In the genomic region with DNA sequence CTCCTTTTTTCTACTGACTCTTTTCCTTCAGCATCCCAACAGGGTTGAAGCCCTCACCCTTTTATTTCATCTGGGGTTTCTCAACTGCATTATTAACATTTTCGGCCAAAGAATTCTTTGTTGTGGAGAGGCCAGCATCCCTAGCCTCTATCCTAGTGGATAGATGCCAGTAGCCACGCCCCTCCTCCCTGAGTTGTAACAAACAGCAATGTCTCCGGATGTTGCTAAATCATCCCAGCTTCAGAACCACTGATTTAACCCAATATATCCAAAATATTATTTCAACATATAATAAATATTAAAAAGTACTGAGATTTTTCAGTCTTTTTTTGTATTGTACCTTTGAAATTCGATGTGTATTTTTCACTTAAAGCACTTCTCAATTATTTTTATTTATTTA, we compare ENCODE assay signal across 2 cellular contexts.
TF ChIP-seq lines count a peak whose summit lies in the region.

No MANE protein-coding gene starts in this region.

TF ChIP-seq in GM23338, 12 proteins besides CTCF, POLR2A, EP300 and RAD21 (continues in another document):
- TF ChIP-seq STAT1 (IDR thresholded peaks at IDR 0.05; ENCODE audit: unreplicated experiment) (no peak), ZNF114 (CRISPR knock-in tag; IDR thresholded peaks at IDR 0.05) (no peak), EZH2phosphoT487 (IDR thresholded peaks at IDR 0.05; ENCODE audit: unreplicated experiment) (no peak), EZH2 (IDR thresholded peaks at IDR 0.05; ENCODE audit: low read depth, unreplicated experiment) (no peak), ZNF331 (CRISPR knock-in tag; IDR thresholded peaks at IDR 0.05; ENCODE audit: low read depth) (no peak), POLR2AphosphoS5 (IDR thresholded peaks at IDR 0.05; ENCODE audit: low read depth) (no peak), CREB1 (CRISPR knock-in tag; IDR thresholded peaks at IDR 0.05; ENCODE audit: low read depth) (no peak)
- TF ChIP-seq, protein P1, sequence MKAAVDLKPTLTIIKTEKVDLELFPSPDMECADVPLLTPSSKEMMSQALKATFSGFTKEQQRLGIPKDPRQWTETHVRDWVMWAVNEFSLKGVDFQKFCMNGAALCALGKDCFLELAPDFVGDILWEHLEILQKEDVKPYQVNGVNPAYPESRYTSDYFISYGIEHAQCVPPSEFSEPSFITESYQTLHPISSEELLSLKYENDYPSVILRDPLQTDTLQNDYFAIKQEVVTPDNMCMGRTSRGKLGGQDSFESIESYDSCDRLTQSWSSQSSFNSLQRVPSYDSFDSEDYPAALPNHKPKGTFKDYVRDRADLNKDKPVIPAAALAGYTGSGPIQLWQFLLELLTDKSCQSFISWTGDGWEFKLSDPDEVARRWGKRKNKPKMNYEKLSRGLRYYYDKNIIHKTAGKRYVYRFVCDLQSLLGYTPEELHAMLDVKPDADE (IDR thresholded peaks at IDR 0.05): no peak
- TF ChIP-seq, protein P2, sequence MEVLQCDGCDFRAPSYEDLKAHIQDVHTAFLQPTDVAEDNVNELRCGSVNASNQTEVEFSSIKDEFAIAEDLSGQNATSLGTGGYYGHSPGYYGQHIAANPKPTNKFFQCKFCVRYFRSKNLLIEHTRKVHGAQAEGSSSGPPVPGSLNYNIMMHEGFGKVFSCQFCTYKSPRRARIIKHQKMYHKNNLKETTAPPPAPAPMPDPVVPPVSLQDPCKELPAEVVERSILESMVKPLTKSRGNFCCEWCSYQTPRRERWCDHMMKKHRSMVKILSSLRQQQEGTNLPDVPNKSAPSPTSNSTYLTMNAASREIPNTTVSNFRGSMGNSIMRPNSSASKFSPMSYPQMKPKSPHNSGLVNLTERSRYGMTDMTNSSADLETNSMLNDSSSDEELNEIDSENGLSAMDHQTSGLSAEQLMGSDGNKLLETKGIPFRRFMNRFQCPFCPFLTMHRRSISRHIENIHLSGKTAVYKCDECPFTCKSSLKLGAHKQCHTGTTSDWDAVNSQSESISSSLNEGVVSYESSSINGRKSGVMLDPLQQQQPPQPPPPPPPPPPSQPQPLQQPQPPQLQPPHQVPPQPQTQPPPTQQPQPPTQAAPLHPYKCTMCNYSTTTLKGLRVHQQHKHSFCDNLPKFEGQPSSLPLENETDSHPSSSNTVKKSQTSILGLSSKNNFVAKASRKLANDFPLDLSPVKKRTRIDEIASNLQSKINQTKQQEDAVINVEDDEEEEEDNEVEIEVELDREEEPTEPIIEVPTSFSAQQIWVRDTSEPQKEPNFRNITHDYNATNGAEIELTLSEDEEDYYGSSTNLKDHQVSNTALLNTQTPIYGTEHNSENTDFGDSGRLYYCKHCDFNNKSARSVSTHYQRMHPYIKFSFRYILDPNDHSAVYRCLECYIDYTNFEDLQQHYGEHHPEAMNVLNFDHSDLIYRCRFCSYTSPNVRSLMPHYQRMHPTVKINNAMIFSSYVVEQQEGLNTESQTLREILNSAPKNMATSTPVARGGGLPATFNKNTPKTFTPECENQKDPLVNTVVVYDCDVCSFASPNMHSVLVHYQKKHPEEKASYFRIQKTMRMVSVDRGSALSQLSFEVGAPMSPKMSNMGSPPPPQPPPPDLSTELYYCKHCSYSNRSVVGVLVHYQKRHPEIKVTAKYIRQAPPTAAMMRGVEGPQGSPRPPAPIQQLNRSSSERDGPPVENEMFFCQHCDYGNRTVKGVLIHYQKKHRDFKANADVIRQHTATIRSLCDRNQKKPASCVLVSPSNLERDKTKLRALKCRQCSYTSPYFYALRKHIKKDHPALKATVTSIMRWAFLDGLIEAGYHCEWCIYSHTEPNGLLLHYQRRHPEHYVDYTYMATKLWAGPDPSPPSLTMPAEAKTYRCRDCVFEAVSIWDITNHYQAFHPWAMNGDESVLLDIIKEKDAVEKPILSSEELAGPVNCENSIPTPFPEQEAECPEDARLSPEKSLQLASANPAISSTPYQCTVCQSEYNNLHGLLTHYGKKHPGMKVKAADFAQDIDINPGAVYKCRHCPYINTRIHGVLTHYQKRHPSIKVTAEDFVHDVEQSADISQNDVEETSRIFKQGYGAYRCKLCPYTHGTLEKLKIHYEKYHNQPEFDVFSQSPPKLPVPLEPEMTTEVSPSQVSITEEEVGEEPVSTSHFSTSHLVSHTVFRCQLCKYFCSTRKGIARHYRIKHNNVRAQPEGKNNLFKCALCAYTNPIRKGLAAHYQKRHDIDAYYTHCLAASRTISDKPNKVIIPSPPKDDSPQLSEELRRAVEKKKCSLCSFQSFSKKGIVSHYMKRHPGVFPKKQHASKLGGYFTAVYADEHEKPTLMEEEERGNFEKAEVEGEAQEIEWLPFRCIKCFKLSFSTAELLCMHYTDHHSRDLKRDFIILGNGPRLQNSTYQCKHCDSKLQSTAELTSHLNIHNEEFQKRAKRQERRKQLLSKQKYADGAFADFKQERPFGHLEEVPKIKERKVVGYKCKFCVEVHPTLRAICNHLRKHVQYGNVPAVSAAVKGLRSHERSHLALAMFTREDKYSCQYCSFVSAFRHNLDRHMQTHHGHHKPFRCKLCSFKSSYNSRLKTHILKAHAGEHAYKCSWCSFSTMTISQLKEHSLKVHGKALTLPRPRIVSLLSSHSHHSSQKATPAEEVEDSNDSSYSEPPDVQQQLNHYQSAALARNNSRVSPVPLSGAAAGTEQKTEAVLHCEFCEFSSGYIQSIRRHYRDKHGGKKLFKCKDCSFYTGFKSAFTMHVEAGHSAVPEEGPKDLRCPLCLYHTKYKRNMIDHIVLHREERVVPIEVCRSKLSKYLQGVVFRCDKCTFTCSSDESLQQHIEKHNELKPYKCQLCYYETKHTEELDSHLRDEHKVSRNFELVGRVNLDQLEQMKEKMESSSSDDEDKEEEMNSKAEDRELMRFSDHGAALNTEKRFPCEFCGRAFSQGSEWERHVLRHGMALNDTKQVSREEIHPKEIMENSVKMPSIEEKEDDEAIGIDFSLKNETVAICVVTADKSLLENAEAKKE (CRISPR knock-in tag; IDR thresholded peaks at IDR 0.05): no peak
- TF ChIP-seq, protein P3, sequence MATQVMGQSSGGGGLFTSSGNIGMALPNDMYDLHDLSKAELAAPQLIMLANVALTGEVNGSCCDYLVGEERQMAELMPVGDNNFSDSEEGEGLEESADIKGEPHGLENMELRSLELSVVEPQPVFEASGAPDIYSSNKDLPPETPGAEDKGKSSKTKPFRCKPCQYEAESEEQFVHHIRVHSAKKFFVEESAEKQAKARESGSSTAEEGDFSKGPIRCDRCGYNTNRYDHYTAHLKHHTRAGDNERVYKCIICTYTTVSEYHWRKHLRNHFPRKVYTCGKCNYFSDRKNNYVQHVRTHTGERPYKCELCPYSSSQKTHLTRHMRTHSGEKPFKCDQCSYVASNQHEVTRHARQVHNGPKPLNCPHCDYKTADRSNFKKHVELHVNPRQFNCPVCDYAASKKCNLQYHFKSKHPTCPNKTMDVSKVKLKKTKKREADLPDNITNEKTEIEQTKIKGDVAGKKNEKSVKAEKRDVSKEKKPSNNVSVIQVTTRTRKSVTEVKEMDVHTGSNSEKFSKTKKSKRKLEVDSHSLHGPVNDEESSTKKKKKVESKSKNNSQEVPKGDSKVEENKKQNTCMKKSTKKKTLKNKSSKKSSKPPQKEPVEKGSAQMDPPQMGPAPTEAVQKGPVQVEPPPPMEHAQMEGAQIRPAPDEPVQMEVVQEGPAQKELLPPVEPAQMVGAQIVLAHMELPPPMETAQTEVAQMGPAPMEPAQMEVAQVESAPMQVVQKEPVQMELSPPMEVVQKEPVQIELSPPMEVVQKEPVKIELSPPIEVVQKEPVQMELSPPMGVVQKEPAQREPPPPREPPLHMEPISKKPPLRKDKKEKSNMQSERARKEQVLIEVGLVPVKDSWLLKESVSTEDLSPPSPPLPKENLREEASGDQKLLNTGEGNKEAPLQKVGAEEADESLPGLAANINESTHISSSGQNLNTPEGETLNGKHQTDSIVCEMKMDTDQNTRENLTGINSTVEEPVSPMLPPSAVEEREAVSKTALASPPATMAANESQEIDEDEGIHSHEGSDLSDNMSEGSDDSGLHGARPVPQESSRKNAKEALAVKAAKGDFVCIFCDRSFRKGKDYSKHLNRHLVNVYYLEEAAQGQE (IDR thresholded peaks at IDR 0.05; ENCODE audit: unreplicated experiment): no peak

TF ChIP-seq in WTC11, 78 proteins besides CTCF, POLR2A, EP300 and RAD21:
- no peak for TF ChIP-seq GRHL2 (CRISPR knock-in tag; IDR thresholded peaks at IDR 0.05; ENCODE audit: insufficient replicate concordance, severe bottlenecking)
- TF ChIP-seq, protein P4, sequence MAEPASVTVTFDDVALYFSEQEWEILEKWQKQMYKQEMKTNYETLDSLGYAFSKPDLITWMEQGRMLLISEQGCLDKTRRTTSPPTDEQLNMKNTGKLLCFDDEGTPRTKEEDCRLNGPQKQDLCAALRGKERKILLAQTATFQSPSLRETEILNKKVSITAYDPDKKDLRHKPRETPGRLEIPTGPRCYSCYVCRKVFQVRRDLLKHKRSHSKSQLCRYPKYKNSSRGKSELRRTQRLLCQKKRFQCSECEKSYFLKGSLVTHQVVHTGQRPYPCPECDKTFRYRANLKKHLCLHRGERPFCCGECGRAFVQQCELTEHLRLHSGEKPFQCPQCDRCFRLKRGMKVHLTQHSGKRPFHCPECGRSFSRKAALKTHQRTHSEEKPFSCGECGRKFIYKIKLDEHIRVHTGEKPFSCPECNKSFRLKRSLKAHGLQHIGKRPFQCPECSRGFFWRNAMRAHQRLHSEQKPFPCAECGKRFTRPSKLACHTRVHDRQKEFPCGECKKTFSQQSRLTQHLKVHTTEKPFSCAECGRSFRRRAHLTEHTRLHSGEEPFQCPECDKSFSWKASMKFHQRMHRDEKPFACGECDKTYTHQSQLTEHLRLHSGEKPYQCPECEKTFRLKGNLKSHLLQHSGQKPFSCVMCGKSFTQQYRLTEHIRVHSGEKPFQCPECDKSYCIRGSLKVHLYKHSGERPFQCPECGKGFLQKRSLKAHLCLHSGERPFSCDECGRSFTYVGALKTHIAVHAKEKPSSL (CRISPR knock-in tag; conservative IDR thresholded peaks at IDR 0.05): no peak
- TF ChIP-seq, protein P5, sequence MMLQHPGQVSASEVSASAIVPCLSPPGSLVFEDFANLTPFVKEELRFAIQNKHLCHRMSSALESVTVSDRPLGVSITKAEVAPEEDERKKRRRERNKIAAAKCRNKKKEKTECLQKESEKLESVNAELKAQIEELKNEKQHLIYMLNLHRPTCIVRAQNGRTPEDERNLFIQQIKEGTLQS (CRISPR knock-in tag; conservative IDR thresholded peaks at IDR 0.05): no peak
- no peak for TF ChIP-seq ELF4 (CRISPR knock-in tag; IDR thresholded peaks at IDR 0.05; ENCODE audit: low read depth)
- no peak for TF ChIP-seq SMAD3 (CRISPR knock-in tag; IDR thresholded peaks at IDR 0.05; ENCODE audit: borderline replicate concordance)
- no peak for TF ChIP-seq CREM (CRISPR knock-in tag; IDR thresholded peaks at IDR 0.05)
- TF ChIP-seq IRF2 (CRISPR knock-in tag; IDR thresholded peaks at IDR 0.05; ENCODE audit: borderline replicate concordance, low read depth): no peak
- TF ChIP-seq RELA (CRISPR knock-in tag; IDR thresholded peaks at IDR 0.05; ENCODE audit: borderline replicate concordance): no peak
- TF ChIP-seq, protein P6, sequence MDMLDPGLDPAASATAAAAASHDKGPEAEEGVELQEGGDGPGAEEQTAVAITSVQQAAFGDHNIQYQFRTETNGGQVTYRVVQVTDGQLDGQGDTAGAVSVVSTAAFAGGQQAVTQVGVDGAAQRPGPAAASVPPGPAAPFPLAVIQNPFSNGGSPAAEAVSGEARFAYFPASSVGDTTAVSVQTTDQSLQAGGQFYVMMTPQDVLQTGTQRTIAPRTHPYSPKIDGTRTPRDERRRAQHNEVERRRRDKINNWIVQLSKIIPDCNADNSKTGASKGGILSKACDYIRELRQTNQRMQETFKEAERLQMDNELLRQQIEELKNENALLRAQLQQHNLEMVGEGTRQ (CRISPR knock-in tag; IDR thresholded peaks at IDR 0.05): no peak
- no peak for TF ChIP-seq ETV6 (CRISPR knock-in tag; IDR thresholded peaks at IDR 0.05)
- TF ChIP-seq ZNF317 (CRISPR knock-in tag; IDR thresholded peaks at IDR 0.05; ENCODE audit: borderline replicate concordance, low read depth): no peak
- no peak for TF ChIP-seq TCF7 (CRISPR knock-in tag; IDR thresholded peaks at IDR 0.05; ENCODE audit: low read depth)
- TF ChIP-seq NR3C1 (CRISPR knock-in tag; conservative IDR thresholded peaks at IDR 0.05; ENCODE audit: low read depth): no peak
- no peak for TF ChIP-seq ZBTB21 (CRISPR knock-in tag; IDR thresholded peaks at IDR 0.05; ENCODE audit: borderline replicate concordance)
- TF ChIP-seq, protein P7, sequence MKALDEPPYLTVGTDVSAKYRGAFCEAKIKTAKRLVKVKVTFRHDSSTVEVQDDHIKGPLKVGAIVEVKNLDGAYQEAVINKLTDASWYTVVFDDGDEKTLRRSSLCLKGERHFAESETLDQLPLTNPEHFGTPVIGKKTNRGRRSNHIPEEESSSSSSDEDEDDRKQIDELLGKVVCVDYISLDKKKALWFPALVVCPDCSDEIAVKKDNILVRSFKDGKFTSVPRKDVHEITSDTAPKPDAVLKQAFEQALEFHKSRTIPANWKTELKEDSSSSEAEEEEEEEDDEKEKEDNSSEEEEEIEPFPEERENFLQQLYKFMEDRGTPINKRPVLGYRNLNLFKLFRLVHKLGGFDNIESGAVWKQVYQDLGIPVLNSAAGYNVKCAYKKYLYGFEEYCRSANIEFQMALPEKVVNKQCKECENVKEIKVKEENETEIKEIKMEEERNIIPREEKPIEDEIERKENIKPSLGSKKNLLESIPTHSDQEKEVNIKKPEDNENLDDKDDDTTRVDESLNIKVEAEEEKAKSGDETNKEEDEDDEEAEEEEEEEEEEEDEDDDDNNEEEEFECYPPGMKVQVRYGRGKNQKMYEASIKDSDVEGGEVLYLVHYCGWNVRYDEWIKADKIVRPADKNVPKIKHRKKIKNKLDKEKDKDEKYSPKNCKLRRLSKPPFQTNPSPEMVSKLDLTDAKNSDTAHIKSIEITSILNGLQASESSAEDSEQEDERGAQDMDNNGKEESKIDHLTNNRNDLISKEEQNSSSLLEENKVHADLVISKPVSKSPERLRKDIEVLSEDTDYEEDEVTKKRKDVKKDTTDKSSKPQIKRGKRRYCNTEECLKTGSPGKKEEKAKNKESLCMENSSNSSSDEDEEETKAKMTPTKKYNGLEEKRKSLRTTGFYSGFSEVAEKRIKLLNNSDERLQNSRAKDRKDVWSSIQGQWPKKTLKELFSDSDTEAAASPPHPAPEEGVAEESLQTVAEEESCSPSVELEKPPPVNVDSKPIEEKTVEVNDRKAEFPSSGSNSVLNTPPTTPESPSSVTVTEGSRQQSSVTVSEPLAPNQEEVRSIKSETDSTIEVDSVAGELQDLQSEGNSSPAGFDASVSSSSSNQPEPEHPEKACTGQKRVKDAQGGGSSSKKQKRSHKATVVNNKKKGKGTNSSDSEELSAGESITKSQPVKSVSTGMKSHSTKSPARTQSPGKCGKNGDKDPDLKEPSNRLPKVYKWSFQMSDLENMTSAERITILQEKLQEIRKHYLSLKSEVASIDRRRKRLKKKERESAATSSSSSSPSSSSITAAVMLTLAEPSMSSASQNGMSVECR (CRISPR knock-in tag; IDR thresholded peaks at IDR 0.05; ENCODE audit: borderline replicate concordance): no peak
- TF ChIP-seq TEAD1 (CRISPR knock-in tag; IDR thresholded peaks at IDR 0.05): no peak
- no peak for TF ChIP-seq ZNF219 (CRISPR knock-in tag; IDR thresholded peaks at IDR 0.05; ENCODE audit: borderline replicate concordance)
TF ChIP-seq in WTC11: peak in this region for 0.
